In the genomic region with DNA sequence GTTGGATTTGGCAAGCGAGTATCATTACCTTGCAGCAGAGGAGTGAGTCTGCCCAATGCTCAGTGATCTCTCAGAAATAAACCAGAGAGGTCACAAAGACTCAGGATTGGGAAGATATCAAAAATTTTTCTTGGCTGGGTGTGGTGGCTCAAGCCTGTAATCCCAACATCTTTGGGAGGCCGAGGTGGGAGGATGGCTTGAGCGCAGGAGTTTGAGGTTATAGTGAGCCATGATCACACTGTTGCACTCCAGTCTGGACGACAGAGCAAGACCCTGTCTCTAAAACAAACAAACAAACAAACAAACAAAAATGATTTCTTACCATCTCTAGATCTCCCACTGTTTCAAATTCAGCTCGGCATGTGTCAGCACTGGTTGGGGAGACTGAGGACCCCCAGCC, we compare ENCODE assay signal across 2 cellular contexts.
TF ChIP-seq lines count a peak whose summit lies in the region.

No MANE protein-coding gene starts in this region.

TF ChIP-seq in A549, 52 proteins besides CTCF, POLR2A, EP300 and RAD21:
- TF ChIP-seq HEYL (CRISPR knock-in tag; IDR thresholded peaks at IDR 0.05), result no peak
- TF ChIP-seq ESRRA (IDR thresholded peaks at IDR 0.05; ENCODE audit: borderline replicate concordance, low read length), result no peak
- TF ChIP-seq, protein P1, sequence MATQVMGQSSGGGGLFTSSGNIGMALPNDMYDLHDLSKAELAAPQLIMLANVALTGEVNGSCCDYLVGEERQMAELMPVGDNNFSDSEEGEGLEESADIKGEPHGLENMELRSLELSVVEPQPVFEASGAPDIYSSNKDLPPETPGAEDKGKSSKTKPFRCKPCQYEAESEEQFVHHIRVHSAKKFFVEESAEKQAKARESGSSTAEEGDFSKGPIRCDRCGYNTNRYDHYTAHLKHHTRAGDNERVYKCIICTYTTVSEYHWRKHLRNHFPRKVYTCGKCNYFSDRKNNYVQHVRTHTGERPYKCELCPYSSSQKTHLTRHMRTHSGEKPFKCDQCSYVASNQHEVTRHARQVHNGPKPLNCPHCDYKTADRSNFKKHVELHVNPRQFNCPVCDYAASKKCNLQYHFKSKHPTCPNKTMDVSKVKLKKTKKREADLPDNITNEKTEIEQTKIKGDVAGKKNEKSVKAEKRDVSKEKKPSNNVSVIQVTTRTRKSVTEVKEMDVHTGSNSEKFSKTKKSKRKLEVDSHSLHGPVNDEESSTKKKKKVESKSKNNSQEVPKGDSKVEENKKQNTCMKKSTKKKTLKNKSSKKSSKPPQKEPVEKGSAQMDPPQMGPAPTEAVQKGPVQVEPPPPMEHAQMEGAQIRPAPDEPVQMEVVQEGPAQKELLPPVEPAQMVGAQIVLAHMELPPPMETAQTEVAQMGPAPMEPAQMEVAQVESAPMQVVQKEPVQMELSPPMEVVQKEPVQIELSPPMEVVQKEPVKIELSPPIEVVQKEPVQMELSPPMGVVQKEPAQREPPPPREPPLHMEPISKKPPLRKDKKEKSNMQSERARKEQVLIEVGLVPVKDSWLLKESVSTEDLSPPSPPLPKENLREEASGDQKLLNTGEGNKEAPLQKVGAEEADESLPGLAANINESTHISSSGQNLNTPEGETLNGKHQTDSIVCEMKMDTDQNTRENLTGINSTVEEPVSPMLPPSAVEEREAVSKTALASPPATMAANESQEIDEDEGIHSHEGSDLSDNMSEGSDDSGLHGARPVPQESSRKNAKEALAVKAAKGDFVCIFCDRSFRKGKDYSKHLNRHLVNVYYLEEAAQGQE (IDR thresholded peaks at IDR 0.05), result no peak
- no peak for TF ChIP-seq SREBF2 (IDR thresholded peaks at IDR 0.05)
- TF ChIP-seq ZNF302 (CRISPR knock-in tag; IDR thresholded peaks at IDR 0.05), result no peak
- TF ChIP-seq PHF8 (IDR thresholded peaks at IDR 0.05; ENCODE audit: borderline replicate concordance, low read depth), result no peak
- TF ChIP-seq HOXB13 (CRISPR knock-in tag; IDR thresholded peaks at IDR 0.05; ENCODE audit: low read depth), result no peak
- no peak for TF ChIP-seq TFCP2L1 (CRISPR knock-in tag; IDR thresholded peaks at IDR 0.05)
- no peak for TF ChIP-seq SMC3 (IDR thresholded peaks at IDR 0.05)

TF ChIP-seq in K562, 482 proteins besides CTCF, POLR2A, EP300 and RAD21:
- TF ChIP-seq HDAC3 (IDR thresholded peaks at IDR 0.05; ENCODE audit: borderline replicate concordance, partially characterized antibody) (no peak), NUFIP1 (IDR thresholded peaks at IDR 0.05; ENCODE audit: partially characterized antibody) (peak; percentile 29)
